In the genomic region with DNA sequence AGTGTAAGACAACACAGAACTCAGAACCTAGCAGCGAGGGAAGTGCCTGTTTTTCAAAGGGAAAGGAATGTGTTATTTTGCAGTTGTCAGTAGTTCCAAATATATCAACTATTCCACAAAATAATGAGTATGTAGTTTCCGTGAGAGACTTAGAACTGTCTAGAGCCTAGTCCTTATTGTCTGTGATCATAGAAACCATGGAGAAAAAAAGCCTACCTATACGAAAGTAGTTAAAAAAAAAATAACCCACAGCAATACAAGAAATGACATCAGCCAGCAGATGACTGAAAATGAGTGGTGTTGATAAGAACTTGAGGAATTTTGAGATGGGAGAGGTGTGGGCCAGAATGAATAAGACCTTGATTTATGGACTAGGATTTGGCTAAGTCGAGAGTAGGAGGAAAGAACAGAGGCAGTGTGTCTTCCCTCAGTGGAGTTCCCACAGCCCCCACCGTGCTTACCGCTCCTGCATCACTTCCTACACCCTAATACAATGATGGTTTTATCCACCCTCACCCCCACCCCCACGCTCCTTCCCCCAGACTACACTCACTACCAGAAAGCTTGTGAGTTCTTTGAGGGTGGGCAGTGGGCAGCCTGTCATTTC, we compare ENCODE assay signal across 5 cellular contexts. TPM values are rescaled to one million over a fixed set of nuclear protein-coding genes. Genes with fewer than 3 reads are reported as not detected.
"Had no signal": no experiment of that assay in that cellular context is flagged by ENCODE, and none has a peak within 500 bp of the region (broad histone marks: within the 10 kb centered on the region; RNA-seq: fewer than 3 reads in every experiment).

No MANE protein-coding gene starts in this region.

RNA-seq across cellular contexts. Expression of a gene that starts 21.6 kb away (rescaled TPM):
- total RNA-seq: naive thymus-derived CD8-positive, alpha-beta T cell; right cardiac atrium; smooth muscle cell; temporal lobe; thoracic aorta had no signal
- polyA plus RNA-seq: naive thymus-derived CD8-positive, alpha-beta T cell had no signal
